Comparison of ENCODE assay signal across 19 cellular contexts in genomic region chr20:54048489-54048888, GRCh38. TPM values are rescaled to one million over a fixed set of nuclear protein-coding genes. Genes with fewer than 3 reads are reported as not detected.
"Had no signal": no experiment of that assay in that cellular context is flagged by ENCODE, and none has a peak within 500 bp of the region (broad histone marks: within the 10 kb centered on the region; RNA-seq: fewer than 3 reads in every experiment).

No MANE protein-coding gene starts in this region.

- H3K27me3 ChIP-seq: right lobe of liver, thyroid gland had no signal

- H3K27ac ChIP-seq: right lobe of liver, thyroid gland had no signal

- ATAC-seq: activated CD8-positive, alpha-beta T cell treated with anti-CD3 and anti-CD28 coated beads, Interleukin-2, amount 10 ng/mL, durations not matched to agents 7 days and 5 days; left ventricle myocardium superior; right lobe of liver; T-helper 17 cell; WTC11 had no signal

- H3K4me1 ChIP-seq: right lobe of liver, thyroid gland had no signal

- H3K36me3 ChIP-seq: right lobe of liver, thyroid gland had no signal

- DNase-seq: activated CD4-positive, alpha-beta T cell treated with anti-CD3 and anti-CD28 coated beads for 48 hours; activated CD8-positive, alpha-beta memory T cell treated with anti-CD3 and anti-CD28 coated beads, Interleukin-2, amount 50 U/mL, for 4 hours; activated CD8-positive, alpha-beta T cell treated with anti-CD3 and anti-CD28 coated beads, Interleukin-2, amount 10 ng/mL, durations not matched to agents 7 days and 5 days; activated effector memory CD4-positive, alpha-beta T cell treated with anti-CD3 and anti-CD28 coated beads, Interleukin-2, amount 50 U/mL, for 16 hours; activated T-cell treated with anti-CD3 and anti-CD28 coated beads, Interleukin-2, amount 50 U/mL, for 48 hours; amniotic stem cell; cerebellar nuclear complex; hypothalamus; kidney glomerular epithelial cell; left ventricle myocardium superior; mesendoderm; posterior cingulate gyrus; right lobe of liver; stimulated activated CD4-positive, alpha-beta T cell treated with anti-CD3 and anti-CD28 coated beads, Interleukin-12 subunit alpha, Interleukin-12 subunit beta, amount 100 ng/mL, for 4 hours; stimulated activated CD4-positive, alpha-beta T cell treated with anti-CD3 and anti-CD28 coated beads, Interleukin-2, amount 100 ng/mL, for 24 hours; T-helper 17 cell; thyroid gland had no signal

- H3K9me3 ChIP-seq: right lobe of liver, thyroid gland had no signal

- H3K4me3 ChIP-seq: right lobe of liver, thyroid gland had no signal

RNA-seq across cellular contexts. Expression of gene BCAS1, which starts 21.9 kb away (rescaled TPM):
- total RNA-seq: activated CD8-positive, alpha-beta T cell treated with anti-CD3 and anti-CD28 coated beads, Interleukin-2, amount 10 ng/mL, durations not matched to agents 7 days and 5 days; dermis microvascular lymphatic vessel endothelial cell; left ventricle myocardium superior had no signal
